Comparison of ENCODE assay signal across 24 cellular contexts in the genomic region with DNA sequence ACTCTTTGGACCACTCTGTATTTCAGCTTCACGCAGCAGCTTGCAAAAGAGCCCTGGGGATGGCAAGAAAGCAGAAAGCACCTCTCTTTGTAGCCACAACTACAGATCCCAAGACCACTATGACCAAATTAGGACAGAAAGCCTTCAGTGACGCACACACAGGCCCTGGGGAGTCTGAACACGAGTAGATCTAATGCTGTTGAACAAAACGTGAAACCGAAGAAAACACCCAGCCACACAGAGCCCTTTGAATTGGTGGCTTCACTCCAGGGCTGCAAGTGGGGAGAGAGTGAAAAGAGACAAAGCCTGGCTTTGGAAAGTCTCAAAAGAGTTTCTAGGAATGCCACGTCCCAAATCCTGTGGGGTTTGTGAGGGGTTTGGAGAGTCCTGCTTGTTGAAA.
"Had no signal": no experiment of that assay in that cellular context is flagged by ENCODE, and none has a peak within 500 bp of the region (broad histone marks: within the 10 kb centered on the region; RNA-seq: fewer than 3 reads in every experiment).

No MANE protein-coding gene starts in this region.

- H3K27ac ChIP-seq: gastroesophageal sphincter, heart left ventricle, right atrium auricular region, spleen, thoracic aorta, upper lobe of left lung had no signal

- H3K4me1 Mint-ChIP-seq: central memory CD8-positive, alpha-beta T cell; naive B cell; T-helper 17 cell had no signal

- H3K36me3 ChIP-seq: heart left ventricle, right atrium auricular region, spleen, upper lobe of left lung had no signal

- DNase-seq: activated CD4-positive, alpha-beta T cell treated with anti-CD3 and anti-CD28 coated beads for 4 hours; activated CD4-positive, alpha-beta T cell treated with anti-CD3 and anti-CD28 coated beads, Interleukin-2, amount 50 U/mL, for 48 hours; activated CD4-positive, CD25-positive, alpha-beta regulatory T cell; activated CD8-positive, alpha-beta memory T cell treated with anti-CD3 and anti-CD28 coated beads, Interleukin-2, amount 50 U/mL, for 48 hours; activated naive CD4-positive, alpha-beta T cell treated with Interleukin-2 at 50 U/mL for 16 hours; activated naive CD8-positive, alpha-beta T cell treated with anti-CD3 and anti-CD28 coated beads, Interleukin-2, amount 10 ng/mL, durations not matched to agents 7 days and 5 days; activated T-cell treated with anti-CD3 and anti-CD28 coated beads, Interleukin-2, amount 50 U/mL, for 4 hours; effector memory CD8-positive, alpha-beta T cell; heart left ventricle; islet precursor cell; left colon; mesendoderm; naive B cell; spleen; stimulated activated CD4-positive, alpha-beta T cell treated with anti-CD3 and anti-CD28 coated beads, Interleukin-4, amount 100 ng/mL, for 1 hour; stimulated activated naive CD4-positive, alpha-beta T cell; T-helper 17 cell; upper lobe of left lung had no signal

- H3K4me1 ChIP-seq: gastroesophageal sphincter, right atrium auricular region, spleen, upper lobe of left lung had no signal

- H3K27ac Mint-ChIP-seq: activated naive CD8-positive, alpha-beta T cell treated with anti-CD3 and anti-CD28 coated beads, Interleukin-2, amount 10 ng/mL, durations not matched to agents 7 days and 5 days; effector memory CD8-positive, alpha-beta T cell; naive B cell; progenitor cell of endocrine pancreas; T-helper 17 cell had no signal

- ATAC-seq: activated T-cell treated with anti-CD3 and anti-CD28 coated beads, Interleukin-2, amount 50 U/mL, for 4 hours; effector memory CD8-positive, alpha-beta T cell; esophagus mucosa; gastroesophageal sphincter; heart left ventricle; left colon; T-helper 17 cell had no signal

- H3K4me3 ChIP-seq: gastroesophageal sphincter, heart left ventricle, right atrium auricular region, spleen, thoracic aorta, upper lobe of left lung had no signal

- H3K27me3 Mint-ChIP-seq: T-helper 17 cell had no signal

- H3K27me3 ChIP-seq: gastroesophageal sphincter, heart left ventricle, right atrium auricular region, upper lobe of left lung had no signal

- H3K4me3 Mint-ChIP-seq: activated naive CD8-positive, alpha-beta T cell treated with anti-CD3 and anti-CD28 coated beads, Interleukin-2, amount 10 ng/mL, durations not matched to agents 7 days and 5 days; activated T-cell treated with anti-CD3 and anti-CD28 coated beads, Interleukin-2, amount 50 U/mL, for 4 hours; central memory CD8-positive, alpha-beta T cell; effector memory CD8-positive, alpha-beta T cell; naive B cell; T-helper 17 cell had no signal
